ENCODE assay signal across 19 cellular contexts in genomic region chr6:105034470-105034869, GRCh38.
"Had no signal": no experiment of that assay in that cellular context is flagged by ENCODE, and none has a peak within 500 bp of the region (broad histone marks: within the 10 kb centered on the region; RNA-seq: fewer than 3 reads in every experiment).

No MANE protein-coding gene starts in this region.

- H3K9me3 Mint-ChIP-seq: activated CD4-positive, alpha-beta T cell treated with anti-CD3 and anti-CD28 coated beads, Interleukin-2, amount 10 ng/mL, durations not matched to agents 7 days and 5 days; activated T-cell treated with anti-CD3 and anti-CD28 coated beads, Interleukin-2, amount 50 U/mL, for 4 hours; stimulated activated memory B cell treated with anti-CD40 and anti-IgM and Interleukin-4, amounts not matched to agents 10 μg/mL and 1 μg/mL and 100 μg/mL, for 72 hours; T-helper 1 cell treated with Interleukin-12 subunit alpha and Interleukin-12 subunit beta and Interleukin-4 antibody, amounts not matched to agents 30 μg/mL and 1 μg/mL, for 36 hours had no signal

- H3K36me3 ChIP-seq: ascending aorta, gastrocnemius medialis, heart right ventricle, neutrophil, sigmoid colon had no signal

- H3K9me3 ChIP-seq: ascending aorta, gastrocnemius medialis, heart right ventricle, mucosa of descending colon, neutrophil, sigmoid colon had no signal

- H3K79me2 ChIP-seq: parathyroid adenoma had no signal

- ATAC-seq: activated CD4-positive, CD25-positive, alpha-beta regulatory T cell treated with anti-CD3 and anti-CD28 coated beads, Interleukin-2, amount 50 U/mL, for 24 hours; activated T-cell treated with anti-CD3 and anti-CD28 coated beads, Interleukin-2, amount 50 U/mL, for 4 hours; gastrocnemius medialis; heart right ventricle; left ventricle myocardium superior; mucosa of descending colon; stimulated activated memory B cell treated with anti-CD40 and anti-IgM and Interleukin-4, amounts not matched to agents 10 μg/mL and 1 μg/mL and 100 μg/mL, for 72 hours had no signal

- H3K4me1 Mint-ChIP-seq: activated CD4-positive, alpha-beta T cell treated with anti-CD3 and anti-CD28 coated beads, Interleukin-2, amount 10 ng/mL, durations not matched to agents 7 days and 5 days; naive B cell; stimulated activated memory B cell treated with anti-CD40 and anti-IgM and Interleukin-4, amounts not matched to agents 10 μg/mL and 1 μg/mL and 100 μg/mL, for 72 hours had no signal

- H3K27ac ChIP-seq: ascending aorta, coronary artery, gastrocnemius medialis, heart right ventricle, neutrophil, parathyroid adenoma, sigmoid colon had no signal

- DNase-seq: activated CD4-positive, alpha-beta T cell treated with anti-CD3 and anti-CD28 coated beads, Interleukin-2, amount 10 ng/mL, durations not matched to agents 7 days and 5 days; activated CD8-positive, alpha-beta memory T cell treated with anti-CD3 and anti-CD28 coated beads, Interleukin-2, amount 50 U/mL, for 4 hours; activated naive CD4-positive, alpha-beta T cell treated with anti-CD3 and anti-CD28 coated beads, Interleukin-2, amount 50 U/mL, for 16 hours; activated T-cell treated with anti-CD3 and anti-CD28 coated beads, Interleukin-2, amount 50 U/mL, for 4 hours; gastrocnemius medialis; heart right ventricle; kidney glomerular epithelial cell; left ventricle myocardium superior; mucosa of descending colon; naive B cell; sigmoid colon; stimulated activated CD4-positive, alpha-beta T cell treated with anti-CD3 and anti-CD28 coated beads, Interleukin-4, amount 100 ng/mL, for 4 hours had no signal

- H2AFZ ChIP-seq: parathyroid adenoma had no signal

- H3K27ac Mint-ChIP-seq: activated CD4-positive, alpha-beta T cell treated with anti-CD3 and anti-CD28 coated beads, Interleukin-2, amount 10 ng/mL, durations not matched to agents 7 days and 5 days; naive B cell; stimulated activated memory B cell treated with anti-CD40 and anti-IgM and Interleukin-4, amounts not matched to agents 10 μg/mL and 1 μg/mL and 100 μg/mL, for 72 hours; T-helper 1 cell treated with Interleukin-12 subunit alpha and Interleukin-12 subunit beta and Interleukin-4 antibody, amounts not matched to agents 30 μg/mL and 1 μg/mL, for 36 hours had no signal

- H3K27me3 ChIP-seq: ascending aorta, gastrocnemius medialis, heart right ventricle, sigmoid colon had no signal

- H3K9ac ChIP-seq: parathyroid adenoma had no signal

- H3K4me1 ChIP-seq: ascending aorta, gastrocnemius medialis, heart right ventricle, parathyroid adenoma, sigmoid colon had no signal

- H3K4me3 Mint-ChIP-seq: activated CD4-positive, alpha-beta T cell treated with anti-CD3 and anti-CD28 coated beads, Interleukin-2, amount 10 ng/mL, durations not matched to agents 7 days and 5 days; activated T-cell treated with anti-CD3 and anti-CD28 coated beads, Interleukin-2, amount 50 U/mL, for 4 hours; naive B cell; stimulated activated memory B cell treated with anti-CD40 and anti-IgM and Interleukin-4, amounts not matched to agents 10 μg/mL and 1 μg/mL and 100 μg/mL, for 72 hours; T-helper 1 cell treated with Interleukin-12 subunit alpha and Interleukin-12 subunit beta and Interleukin-4 antibody, amounts not matched to agents 30 μg/mL and 1 μg/mL, for 36 hours had no signal

- H3K4me3 ChIP-seq: ascending aorta, coronary artery, gastrocnemius medialis, heart right ventricle, mucosa of descending colon, sigmoid colon had no signal

- H3K36me3 Mint-ChIP-seq: naive B cell; stimulated activated memory B cell treated with anti-CD40 and anti-IgM and Interleukin-4, amounts not matched to agents 10 μg/mL and 1 μg/mL and 100 μg/mL, for 72 hours had no signal

- H3K27me3 Mint-ChIP-seq: naive B cell had no signal
